In the genomic region with DNA sequence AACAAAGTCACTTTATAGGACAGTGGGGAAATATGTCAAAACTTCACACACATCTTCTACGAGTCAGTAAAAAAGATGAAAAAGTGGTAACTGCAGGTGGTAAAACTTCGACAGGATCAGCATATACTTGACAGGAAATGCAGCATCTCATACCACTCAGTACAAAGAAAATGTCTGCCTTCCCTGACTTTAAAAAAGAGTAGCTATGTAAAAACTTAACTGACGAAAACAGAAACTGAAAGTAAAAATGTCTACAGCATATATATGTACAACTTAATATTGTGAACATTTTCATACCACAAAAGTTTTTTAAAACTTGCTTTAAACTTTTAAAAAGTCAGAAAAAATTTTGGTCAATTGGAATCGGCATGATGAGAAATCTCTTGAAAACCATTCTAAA, we compare ENCODE assay signal across 8 cellular contexts. TPM values are rescaled to one million over a fixed set of nuclear protein-coding genes. Genes with fewer than 3 reads are reported as not detected.
DNase-seq lines count a peak whose midpoint lies in the region; ATAC-seq and TF ChIP-seq lines count a peak whose summit lies in the region.

No MANE protein-coding gene starts in this region.

- no peaks in the 10 kb centered on the region for H3K9me3 ChIP-seq in Karpas-422 (ENCODE audit: low read length)
- H3K9me3 ChIP-seq in right lobe of liver = no peaks in the 10 kb centered on the region

- WGBS in right lobe of liver (ENCODE audit: insufficient coverage, low coverage, low lambda C conversion rate, missing lambda C conversion rate) = 0% methylated on average over 4 of the region's 4 CpGs
- WGBS in urinary bladder = 6% methylated on average over 4 of the region's 4 CpGs

- TF ChIP-seq CTCF in astrocyte of the cerebellum (IDR thresholded peaks at IDR 0.05; ENCODE audit: low read depth, low read length, missing control alignments) = no peak
- TF ChIP-seq CTCF in right lobe of liver (IDR thresholded peaks at IDR 0.05) = no peak

- peak overlapping the region; percentile 98 for H3K4me2 ChIP-seq in Karpas-422 (ENCODE audit: low read depth, low read length, poor library complexity, severe bottlenecking)

- peak overlapping the region; percentile 43; the same call in 1 of the 2 replicates for H2AFZ ChIP-seq in Karpas-422 (ENCODE audit: low read length)

- H3K4me3 ChIP-seq in Karpas-422 (ENCODE audit: low read length) (peak overlapping the region; percentile 99), astrocyte of the cerebellum (ENCODE audit: low read depth, low read length) (peak overlapping the region; percentile 88), right lobe of liver (peak overlapping the region; percentile 70 to 86 (median 80)), urinary bladder (ENCODE audit: low read depth, low read length) (peak overlapping the region; percentile 73)

- intact Hi-C loops in right lobe of liver (cut with DNase I) = no loop called here

- H3K27ac ChIP-seq in Karpas-422 (ENCODE audit: low read length) = peak overlapping the region; percentile 83
- peak overlapping the region; percentile 48 to 75 (median 73) for H3K27ac ChIP-seq in right lobe of liver
- H3K27ac ChIP-seq in urinary bladder (ENCODE audit: low read depth) = no peak overlapping the region

- H3K9ac ChIP-seq in Karpas-422 (ENCODE audit: low read length) = peak overlapping the region; percentile 93

- DNase-seq in ELR (ENCODE audit: low read depth) (peak; percentile 52), Karpas-422 (peak; percentile 73), astrocyte of the cerebellum (ENCODE audit: low read depth) (no peak), right lobe of liver (no peak), NCI-H1105 treated with DMSO at 0.1 percent for 48 hours (lab: John Stamatoyannopoulos, UW) (no peak)

- H3K27me3 ChIP-seq in Karpas-422 (ENCODE audit: low read length) = no peaks in the 10 kb centered on the region
- no peaks in the 10 kb centered on the region for H3K27me3 ChIP-seq in right lobe of liver

- peaks cover 56% of the 10 kb centered on the region for H3K79me2 ChIP-seq in Karpas-422 (ENCODE audit: low read length)

- H3K4me1 ChIP-seq in Karpas-422 (ENCODE audit: low read length) (peaks cover 28% of the 10 kb centered on the region), right lobe of liver (peaks cover 0 to 24% (median 0%) of the 10 kb centered on the region in 4 donors), urinary bladder (ENCODE audit: insufficient read depth) (peaks cover 1% of the 10 kb centered on the region)

- H4K20me1 ChIP-seq in Karpas-422 (ENCODE audit: insufficient read depth, low read depth, low read length) = peaks cover 15% of the 10 kb centered on the region; the same call in 1 of the 2 replicates

- no peaks in the 10 kb centered on the region for H3K9me2 ChIP-seq in Karpas-422 (replicated peaks; ENCODE audit: insufficient read depth, low read length)

- in situ Hi-C loops in astrocyte of the cerebellum (cut with HindIII; ENCODE audit: low sequenced_read_pairs) = no loop called here

- ATAC-seq in right lobe of liver (no peak), GM18873 (IDR thresholded peaks at IDR 0.05; ENCODE audit: low FRiP score, unreplicated experiment) (no peak), GM18519 (IDR thresholded peaks at IDR 0.05; ENCODE audit: low FRiP score, unreplicated experiment) (no peak)

- TF ChIP-seq POLR2A in right lobe of liver (IDR thresholded peaks at IDR 0.05) = no peak

- H3K36me3 ChIP-seq in Karpas-422 (ENCODE audit: insufficient read depth, low read length) (peaks cover 7% of the 10 kb centered on the region; the same call in 1 of the 2 replicates), right lobe of liver (peaks cover 0 to 9% (median 4%) of the 10 kb centered on the region in 4 donors), urinary bladder (ENCODE audit: insufficient read depth) (peaks cover 2% of the 10 kb centered on the region)

RNA-seq across cellular contexts. Expression of a gene that starts 0.9 kb away (rescaled TPM):
- 48.5 and 70.4 TPM in 2 replicates for total RNA-seq in Karpas-422 (2014; rRNA removed; shearing (Covaris generic); ENCODE audit: low replicate concordance)
- total RNA-seq in right lobe of liver (10 to 100 TPM; 38.8 to 83.5 (median 61.1) TPM), urinary bladder (35.5 TPM)
- polyA plus RNA-seq in urinary bladder = 53.5 TPM

RNA-seq across cellular contexts. Expression of a gene that starts 27.7 kb away (rescaled TPM):
- total RNA-seq in Karpas-422 (2014; rRNA removed; shearing (Covaris generic); ENCODE audit: low replicate concordance) = 0.04 TPM in 1 of 2 replicates, not detected in the other
- total RNA-seq in right lobe of liver (10 to 100 TPM in 3 of 6 experiments, 1 to 10 TPM in 3; 3.2 to 30.3 (median 13.7) TPM), urinary bladder (26.5 TPM)
- 30.6 TPM for polyA plus RNA-seq in urinary bladder

RNA-seq across cellular contexts. Expression of a gene that starts 41.0 kb away (rescaled TPM):
- total RNA-seq in Karpas-422 (2014; rRNA removed; shearing (Covaris generic); ENCODE audit: low replicate concordance) = not detected in 2 replicates
- total RNA-seq in right lobe of liver (10 to 100 TPM in 1 of 6 experiments, 1 to 10 TPM in 5; 4.7 to 10.6 (median 6.0) TPM), urinary bladder (2.4 TPM)
- 4.5 TPM for polyA plus RNA-seq in urinary bladder

RNA-seq across cellular contexts. Expression of a gene that starts 58.3 kb away (rescaled TPM):
- 3.5 and 5.7 TPM in 2 replicates for total RNA-seq in Karpas-422 (2014; rRNA removed; shearing (Covaris generic); ENCODE audit: low replicate concordance)
- total RNA-seq in right lobe of liver (1 to 10 TPM; 1.5 to 6.1 (median 3.1) TPM), urinary bladder (2.0 TPM)
- polyA plus RNA-seq in urinary bladder = 4.0 TPM

Comparison
In these comparisons a context has a peak if more than half of its experiments do, and no peak if none do; other contexts are left out.
1. DNase-seq: peak in ELR (single experiment) and Karpas-422 (single experiment); none in astrocyte of the cerebellum (single experiment), right lobe of liver (0 of 3) and NCI-H1105 treated with DMSO at 0.1 percent for 48 hours (single experiment).
2. Peak in every context shown above with its lines, with median percentiles within 50 percentile points of each other: H3K4me3 ChIP-seq.